Comparison of ENCODE assay signal across 16 cellular contexts in genomic region chr1:96481410-96481809, GRCh38.
"Had no signal": no experiment of that assay in that cellular context is flagged by ENCODE, and none has a peak within 500 bp of the region (broad histone marks: within the 10 kb centered on the region; RNA-seq: fewer than 3 reads in every experiment).

No MANE protein-coding gene starts in this region.

- H3K4me1 ChIP-seq: lower lobe of right lung, prostate gland, upper lobe of left lung had no signal

- H3K27ac ChIP-seq: lower lobe of right lung, prostate gland, skin epidermis, tibial nerve, upper lobe of left lung had no signal

- ATAC-seq: left ventricle myocardium superior; lower lobe of right lung; right cardiac atrium; stimulated activated naive B cell treated with anti-CD40 and anti-IgM and Interleukin-4, amounts not matched to agents 10 μg/mL and 1 μg/mL and 100 μg/mL, for 72 hours had no signal

- H3K4me1 Mint-ChIP-seq: stimulated activated naive B cell treated with anti-CD40 and anti-IgM and Interleukin-4, amounts not matched to agents 10 μg/mL and 1 μg/mL and 100 μg/mL, for 72 hours had no signal

- H3K36me3 ChIP-seq: lower lobe of right lung, prostate gland, thoracic aorta, tibial nerve, upper lobe of left lung had no signal

- H3K9me3 ChIP-seq: lower lobe of right lung, prostate gland, thoracic aorta, tibial nerve, upper lobe of left lung had no signal

- H3K27me3 Mint-ChIP-seq: stimulated activated naive B cell treated with anti-CD40 and anti-IgM and Interleukin-4, amounts not matched to agents 10 μg/mL and 1 μg/mL and 100 μg/mL, for 72 hours; stimulated activated naive CD8-positive, alpha-beta T cell treated with anti-CD3 and anti-CD28 coated beads, Interleukin-15, Interleukin-2, amounts not matched to agents 100 ng/mL and 50 ng/mL, for 24 hours had no signal

- H3K36me3 Mint-ChIP-seq: stimulated activated naive B cell treated with anti-CD40 and anti-IgM and Interleukin-4, amounts not matched to agents 10 μg/mL and 1 μg/mL and 100 μg/mL, for 72 hours had no signal

- H3K27ac Mint-ChIP-seq: stimulated activated naive B cell treated with anti-CD40 and anti-IgM and Interleukin-4, amounts not matched to agents 10 μg/mL and 1 μg/mL and 100 μg/mL, for 72 hours; stimulated activated naive CD8-positive, alpha-beta T cell treated with anti-CD3 and anti-CD28 coated beads, Interleukin-15, Interleukin-2, amounts not matched to agents 100 ng/mL and 50 ng/mL, for 24 hours had no signal

- DNase-seq: cortex of kidney; dorsolateral prefrontal cortex; effector CD4-positive, alpha-beta T cell; left ventricle myocardium superior; lower lobe of right lung; right cardiac atrium; stimulated activated CD4-positive, alpha-beta T cell treated with anti-CD3 and anti-CD28 coated beads, Interleukin-15, amount 100 ng/mL, for 24 hours; stimulated activated CD4-positive, alpha-beta T cell treated with anti-CD3 and anti-CD28 coated beads, Interleukin-2, amount 100 ng/mL, for 48 hours; stimulated activated naive B cell treated with anti-CD40 and anti-IgM and Interleukin-4, amounts not matched to agents 10 μg/mL and 1 μg/mL and 100 μg/mL, for 72 hours; upper lobe of left lung had no signal

- H3K27me3 ChIP-seq: dorsolateral prefrontal cortex, tibial nerve, upper lobe of left lung had no signal

- H3K9me3 Mint-ChIP-seq: nephron had no signal

- H3K4me3 ChIP-seq: lower lobe of right lung, prostate gland, skin epidermis, thoracic aorta, tibial nerve, upper lobe of left lung had no signal

- H3K4me3 Mint-ChIP-seq: stimulated activated naive B cell treated with anti-CD40 and anti-IgM and Interleukin-4, amounts not matched to agents 10 μg/mL and 1 μg/mL and 100 μg/mL, for 72 hours; stimulated activated naive CD8-positive, alpha-beta T cell treated with anti-CD3 and anti-CD28 coated beads, Interleukin-15, Interleukin-2, amounts not matched to agents 100 ng/mL and 50 ng/mL, for 24 hours had no signal
